Comparison of ENCODE assay signal across 1 cellular context in genomic region chr21:15455819-15456462, GRCh38.
TF ChIP-seq lines count a peak whose summit lies in the region.

No MANE protein-coding gene starts in this region.

TF ChIP-seq in HepG2, 621 proteins besides CTCF, POLR2A, EP300 and RAD21 (continued from another document and continues in another):
- no peak for TF ChIP-seq PRDM10 (CRISPR knock-in tag; IDR thresholded peaks at IDR 0.05; ENCODE audit: low read depth)
- TF ChIP-seq ZNF570 (CRISPR knock-in tag; IDR thresholded peaks at IDR 0.05; ENCODE audit: borderline replicate concordance): no peak
- TF ChIP-seq POLR2AphosphoS2 (IDR thresholded peaks at IDR 0.05; ENCODE audit: low read depth, low read length): no peak
- no peak for TF ChIP-seq BHLHE40 (IDR thresholded peaks at IDR 0.05; ENCODE audit: low read length)
- no peak; the same call in 1 of the 2 replicates for TF ChIP-seq MTF2 (CRISPR knock-in tag; IDR thresholded peaks at IDR 0.05; ENCODE audit: borderline replicate concordance)
- no peak for TF ChIP-seq CHD2 (IDR thresholded peaks at IDR 0.05; ENCODE audit: low read depth, low read length)
- peak; percentile 81; the same call in 1 of the 2 replicates for TF ChIP-seq ZMYM2 (CRISPR knock-in tag; IDR thresholded peaks at IDR 0.05)
- peak; percentile 99 for TF ChIP-seq POGZ (CRISPR knock-in tag; IDR thresholded peaks at IDR 0.05)
- TF ChIP-seq JUN (CRISPR knock-in tag; IDR thresholded peaks at IDR 0.05): no peak
- 0 out of 2 replicates have a peak, but pooled peaks have one; percentile 66 for TF ChIP-seq FOXC1 (CRISPR knock-in tag; IDR thresholded peaks at IDR 0.05; ENCODE audit: borderline replicate concordance)
- TF ChIP-seq, protein P1, sequence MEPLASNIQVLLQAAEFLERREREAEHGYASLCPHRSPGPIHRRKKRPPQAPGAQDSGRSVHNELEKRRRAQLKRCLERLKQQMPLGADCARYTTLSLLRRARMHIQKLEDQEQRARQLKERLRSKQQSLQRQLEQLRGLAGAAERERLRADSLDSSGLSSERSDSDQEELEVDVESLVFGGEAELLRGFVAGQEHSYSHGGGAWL (CRISPR knock-in tag; IDR thresholded peaks at IDR 0.05): no peak
- TF ChIP-seq NFATC3 (CRISPR knock-in tag; IDR thresholded peaks at IDR 0.05): no peak
- TF ChIP-seq XBP1 (CRISPR knock-in tag; IDR thresholded peaks at IDR 0.05): no peak
- TF ChIP-seq ZBTB25 (CRISPR knock-in tag; IDR thresholded peaks at IDR 0.05): peak; percentile 56; the same call in 1 of the 2 replicates
- no peak for TF ChIP-seq PAF1 (CRISPR knock-in tag; IDR thresholded peaks at IDR 0.05)
- no peak for TF ChIP-seq SP1 (IDR thresholded peaks at IDR 0.05)
- TF ChIP-seq SP1 (CRISPR knock-in tag; IDR thresholded peaks at IDR 0.05): no peak; the same call in 1 of the 2 replicates
- TF ChIP-seq PAWR (CRISPR knock-in tag; IDR thresholded peaks at IDR 0.05; ENCODE audit: borderline replicate concordance): no peak
- no peak for TF ChIP-seq ZNF713 (CRISPR knock-in tag; IDR thresholded peaks at IDR 0.05)
- TF ChIP-seq ZNF761 (CRISPR knock-in tag; conservative IDR thresholded peaks at IDR 0.05): no peak
- no peak for TF ChIP-seq ATRX (CRISPR knock-in tag; IDR thresholded peaks at IDR 0.05; ENCODE audit: borderline replicate concordance)
- no peak for TF ChIP-seq RBAK (CRISPR knock-in tag; IDR thresholded peaks at IDR 0.05)
- TF ChIP-seq SMAD1 (CRISPR knock-in tag; IDR thresholded peaks at IDR 0.05; ENCODE audit: borderline replicate concordance, low read depth): 0 out of 2 replicates have a peak, but pooled peaks have one; percentile 83
- TF ChIP-seq ARID5B (CRISPR knock-in tag; IDR thresholded peaks at IDR 0.05): peak; percentile 87
- peak; percentile 73; the same call in 1 of the 2 replicates for TF ChIP-seq HMG20A (CRISPR knock-in tag; IDR thresholded peaks at IDR 0.05; ENCODE audit: borderline replicate concordance)
- no peak for TF ChIP-seq TCF7 (IDR thresholded peaks at IDR 0.05; ENCODE audit: low read depth)
- TF ChIP-seq TGIF2 (CRISPR knock-in tag; IDR thresholded peaks at IDR 0.05): no peak
- no peak for TF ChIP-seq ZNF468 (CRISPR knock-in tag; IDR thresholded peaks at IDR 0.05)
- TF ChIP-seq HCFC1 (IDR thresholded peaks at IDR 0.05; ENCODE audit: low read depth, low read length): no peak
- no peak for TF ChIP-seq HMGA1 (CRISPR knock-in tag; conservative IDR thresholded peaks at IDR 0.05)
- no peak for TF ChIP-seq ATM (IDR thresholded peaks at IDR 0.05; ENCODE audit: borderline replicate concordance)
- no peak for TF ChIP-seq RNF219 (CRISPR knock-in tag; IDR thresholded peaks at IDR 0.05)
- TF ChIP-seq GATA4 (IDR thresholded peaks at IDR 0.05; ENCODE audit: borderline replicate concordance, low read depth): no peak; the same call in 1 of the 2 replicates
- no peak for TF ChIP-seq ZC3H4 (CRISPR knock-in tag; IDR thresholded peaks at IDR 0.05; ENCODE audit: borderline replicate concordance)
- TF ChIP-seq, protein P2, sequence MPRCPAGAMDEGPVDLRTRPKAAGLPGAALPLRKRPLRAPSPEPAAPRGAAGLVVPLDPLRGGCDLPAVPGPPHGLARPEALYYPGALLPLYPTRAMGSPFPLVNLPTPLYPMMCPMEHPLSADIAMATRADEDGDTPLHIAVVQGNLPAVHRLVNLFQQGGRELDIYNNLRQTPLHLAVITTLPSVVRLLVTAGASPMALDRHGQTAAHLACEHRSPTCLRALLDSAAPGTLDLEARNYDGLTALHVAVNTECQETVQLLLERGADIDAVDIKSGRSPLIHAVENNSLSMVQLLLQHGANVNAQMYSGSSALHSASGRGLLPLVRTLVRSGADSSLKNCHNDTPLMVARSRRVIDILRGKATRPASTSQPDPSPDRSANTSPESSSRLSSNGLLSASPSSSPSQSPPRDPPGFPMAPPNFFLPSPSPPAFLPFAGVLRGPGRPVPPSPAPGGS (CRISPR knock-in tag; IDR thresholded peaks at IDR 0.05): peak; percentile 39; the same call in 1 of the 2 replicates
- TF ChIP-seq ATF7 (IDR thresholded peaks at IDR 0.05): no peak
- no peak for TF ChIP-seq ATF7 (CRISPR knock-in tag; IDR thresholded peaks at IDR 0.05)
- peak; percentile 36 for TF ChIP-seq TBL1XR1 (IDR thresholded peaks at IDR 0.05; ENCODE audit: borderline replicate concordance, low read length, partially characterized antibody)
- TF ChIP-seq ZNF562 (CRISPR knock-in tag; IDR thresholded peaks at IDR 0.05; ENCODE audit: borderline replicate concordance): no peak
- TF ChIP-seq ZNF572 (CRISPR knock-in tag; IDR thresholded peaks at IDR 0.05): no peak
- TF ChIP-seq PHF20 (CRISPR knock-in tag; IDR thresholded peaks at IDR 0.05): peak; percentile 51; the same call in 1 of the 2 replicates
- TF ChIP-seq, protein P3, sequence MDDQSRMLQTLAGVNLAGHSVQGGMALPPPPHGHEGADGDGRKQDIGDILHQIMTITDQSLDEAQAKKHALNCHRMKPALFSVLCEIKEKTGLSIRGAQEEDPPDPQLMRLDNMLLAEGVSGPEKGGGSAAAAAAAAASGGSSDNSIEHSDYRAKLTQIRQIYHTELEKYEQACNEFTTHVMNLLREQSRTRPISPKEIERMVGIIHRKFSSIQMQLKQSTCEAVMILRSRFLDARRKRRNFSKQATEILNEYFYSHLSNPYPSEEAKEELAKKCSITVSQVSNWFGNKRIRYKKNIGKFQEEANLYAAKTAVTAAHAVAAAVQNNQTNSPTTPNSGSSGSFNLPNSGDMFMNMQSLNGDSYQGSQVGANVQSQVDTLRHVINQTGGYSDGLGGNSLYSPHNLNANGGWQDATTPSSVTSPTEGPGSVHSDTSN (CRISPR knock-in tag; IDR thresholded peaks at IDR 0.05; ENCODE audit: borderline replicate concordance): no peak
- TF ChIP-seq AKAP8 (CRISPR knock-in tag; IDR thresholded peaks at IDR 0.05): no peak
- no peak for TF ChIP-seq FOSL1 (CRISPR knock-in tag; IDR thresholded peaks at IDR 0.05; ENCODE audit: borderline replicate concordance)
- no peak for TF ChIP-seq ZNF552 (CRISPR knock-in tag; IDR thresholded peaks at IDR 0.05; ENCODE audit: borderline replicate concordance)
- TF ChIP-seq MAFF (IDR thresholded peaks at IDR 0.05; ENCODE audit: low read depth, low read length): no peak
- TF ChIP-seq ZNF20 (CRISPR knock-in tag; IDR thresholded peaks at IDR 0.05): no peak
- no peak for TF ChIP-seq GTF3A (CRISPR knock-in tag; conservative IDR thresholded peaks at IDR 0.05)
- TF ChIP-seq ZNF513 (CRISPR knock-in tag; conservative IDR thresholded peaks at IDR 0.05): no peak
- TF ChIP-seq, protein P4, sequence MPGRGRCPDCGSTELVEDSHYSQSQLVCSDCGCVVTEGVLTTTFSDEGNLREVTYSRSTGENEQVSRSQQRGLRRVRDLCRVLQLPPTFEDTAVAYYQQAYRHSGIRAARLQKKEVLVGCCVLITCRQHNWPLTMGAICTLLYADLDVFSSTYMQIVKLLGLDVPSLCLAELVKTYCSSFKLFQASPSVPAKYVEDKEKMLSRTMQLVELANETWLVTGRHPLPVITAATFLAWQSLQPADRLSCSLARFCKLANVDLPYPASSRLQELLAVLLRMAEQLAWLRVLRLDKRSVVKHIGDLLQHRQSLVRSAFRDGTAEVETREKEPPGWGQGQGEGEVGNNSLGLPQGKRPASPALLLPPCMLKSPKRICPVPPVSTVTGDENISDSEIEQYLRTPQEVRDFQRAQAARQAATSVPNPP (CRISPR knock-in tag; IDR thresholded peaks at IDR 0.05): no peak
- TF ChIP-seq SMC3 (IDR thresholded peaks at IDR 0.05; ENCODE audit: low read length): no peak; the same call in 1 of the 2 replicates
- TF ChIP-seq ZBTB3 (CRISPR knock-in tag; IDR thresholded peaks at IDR 0.05; ENCODE audit: borderline replicate concordance, low read depth): no peak
- peak; percentile 37; the same call in 1 of the 2 replicates for TF ChIP-seq POLR2AphosphoS5 (IDR thresholded peaks at IDR 0.05; ENCODE audit: low read depth, low read length)
